28 cellular contexts compared by ENCODE assay signal in the genomic region with DNA sequence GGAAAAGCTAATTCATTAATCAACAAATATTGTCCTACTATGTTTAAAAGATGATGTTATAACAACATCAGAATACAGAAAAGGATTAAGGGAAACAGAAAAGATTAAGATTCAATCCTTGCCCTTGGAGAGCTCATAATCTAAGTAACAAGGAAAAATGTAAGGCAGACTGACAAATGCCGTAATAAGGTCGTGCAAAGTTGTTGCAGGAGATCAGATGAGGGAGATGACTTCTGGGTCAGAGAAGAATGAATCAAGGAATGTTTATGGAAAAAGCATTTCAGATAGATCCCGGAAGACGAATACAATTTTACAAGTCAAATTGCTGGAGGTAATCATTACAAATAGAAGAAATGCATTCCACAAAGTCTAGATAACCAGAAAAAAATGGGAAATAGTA.
"Had no signal": no experiment of that assay in that cellular context is flagged by ENCODE, and none has a peak within 500 bp of the region (broad histone marks: within the 10 kb centered on the region; RNA-seq: fewer than 3 reads in every experiment).

No MANE protein-coding gene starts in this region.

- H3K27ac ChIP-seq: cardiac muscle cell, coronary artery, heart right ventricle, left lung, lower lobe of right lung, neural progenitor cell, suprapubic skin, tibial artery, upper lobe of right lung, VCaP had no signal

- H3K4me1 ChIP-seq: lower lobe of right lung had no signal

- H3K36me3 Mint-ChIP-seq: activated naive CD4-positive, alpha-beta T cell treated with anti-CD3 and anti-CD28 coated beads, Interleukin-2, amount 50 U/mL, for 72 hours; brain; natural killer cell; neural progenitor cell had no signal

- H3K27ac Mint-ChIP-seq: activated naive CD4-positive, alpha-beta T cell treated with anti-CD3 and anti-CD28 coated beads, Interleukin-2, amount 50 U/mL, for 72 hours; activated T-cell treated with anti-CD3 and anti-CD28 coated beads, Interleukin-2, amount 50 U/mL, for 72 hours; natural killer cell; neural progenitor cell; stimulated activated naive CD8-positive, alpha-beta T cell treated with anti-CD3 and anti-CD28 coated beads, Interleukin-15, Interleukin-2, amounts not matched to agents 100 ng/mL and 50 ng/mL, for 24 hours had no signal

- H2AFZ ChIP-seq: neural progenitor cell had no signal

- H3K36me3 ChIP-seq: cardiac muscle cell, heart right ventricle, left lung, lower lobe of right lung, neural progenitor cell, suprapubic skin, tibial artery, upper lobe of right lung had no signal

- H3K9me3 ChIP-seq: heart right ventricle, left lung, lower lobe of right lung, suprapubic skin, tibial artery, upper lobe of right lung had no signal

- ATAC-seq: activated naive CD4-positive, alpha-beta T cell treated with anti-CD3 and anti-CD28 coated beads, Interleukin-2, amount 50 U/mL, for 72 hours; esophagus mucosa; heart right ventricle; left lung; lower lobe of right lung; natural killer cell; right cardiac atrium; upper lobe of right lung had no signal

- H3K4me3 ChIP-seq: cardiac muscle cell, coronary artery, heart right ventricle, left lung, lower lobe of right lung, neural progenitor cell, suprapubic skin, tibial artery, upper lobe of right lung had no signal

- H3K4me3 Mint-ChIP-seq: activated T-cell treated with anti-CD3 and anti-CD28 coated beads, Interleukin-2, amount 50 U/mL, for 72 hours; natural killer cell; neural progenitor cell; stimulated activated naive CD8-positive, alpha-beta T cell treated with anti-CD3 and anti-CD28 coated beads, Interleukin-15, Interleukin-2, amounts not matched to agents 100 ng/mL and 50 ng/mL, for 24 hours had no signal

- H3K27me3 ChIP-seq: cardiac muscle cell, heart right ventricle, suprapubic skin, tibial artery, upper lobe of right lung had no signal

- H3K9me3 Mint-ChIP-seq: activated naive CD4-positive, alpha-beta T cell treated with anti-CD3 and anti-CD28 coated beads, Interleukin-2, amount 50 U/mL, for 72 hours; activated T-cell treated with anti-CD3 and anti-CD28 coated beads, Interleukin-2, amount 50 U/mL, for 72 hours; brain; natural killer cell; neural progenitor cell; stimulated activated naive CD8-positive, alpha-beta T cell treated with anti-CD3 and anti-CD28 coated beads, Interleukin-15, Interleukin-2, amounts not matched to agents 100 ng/mL and 50 ng/mL, for 24 hours had no signal

- H3K27me3 Mint-ChIP-seq: brain; stimulated activated naive CD8-positive, alpha-beta T cell treated with anti-CD3 and anti-CD28 coated beads, Interleukin-15, Interleukin-2, amounts not matched to agents 100 ng/mL and 50 ng/mL, for 24 hours had no signal

- H3K4me1 Mint-ChIP-seq: natural killer cell, neural progenitor cell had no signal

- H3K4me2 ChIP-seq: neural progenitor cell had no signal

- DNase-seq: activated CD4-positive, alpha-beta T cell treated with anti-CD3 and anti-CD28 coated beads for 4 hours; activated CD4-positive, alpha-beta T cell treated with anti-CD3 and anti-CD28 coated beads, Interleukin-2, amount 50 U/mL, for 4 hours; activated naive CD4-positive, alpha-beta T cell; activated T-cell treated with anti-CD3 and anti-CD28 coated beads for 4 hours; activated T-cell treated with anti-CD3 and anti-CD28 coated beads, Interleukin-2, amount 50 U/mL, for 72 hours; aorta; cerebellar nuclear complex; foreskin melanocyte; heart right ventricle; left lung; lower lobe of right lung; mesendoderm; natural killer cell; occipital lobe; right cardiac atrium; stimulated activated CD4-positive, alpha-beta T cell treated with anti-CD3 and anti-CD28 coated beads, Interleukin-12 subunit alpha, Interleukin-12 subunit beta, amount 100 ng/mL, for 4 hours; stimulated activated CD4-positive, alpha-beta T cell treated with anti-CD3 and anti-CD28 coated beads, Interleukin-4, amount 100 ng/mL, for 1 hour; tibial artery; upper lobe of right lung had no signal

- H3K9ac ChIP-seq: neural progenitor cell had no signal
